9 cellular contexts compared by ENCODE assay signal in genomic region chr1:24190970-24191570, GRCh38. TPM values are rescaled to one million over a fixed set of nuclear protein-coding genes. Genes with fewer than 3 reads are reported as not detected.
DNase-seq lines count a peak whose midpoint lies in the region; ATAC-seq and TF ChIP-seq lines count a peak whose summit lies in the region.
"Had no signal": no experiment of that assay in that cellular context is flagged by ENCODE, and none has a peak within 500 bp of the region (broad histone marks: within the 10 kb centered on the region; RNA-seq: fewer than 3 reads in every experiment).

No MANE protein-coding gene starts in this region.

- POLR2A ChIA-PET in OCI-LY7 (lab: Charles Lee), result interaction anchor here (0.5 to 3.4 kb wide), 11 partner anchors 8 to 631 kb away, joined by 3 to 29 read pairs (median 4); no protein-coding TSS in a partner anchor

- ATAC-seq in HG02938 (IDR thresholded peaks at IDR 0.05; ENCODE audit: unreplicated experiment), result peak; percentile 50
- no peak for ATAC-seq in stimulated activated effector memory CD8-positive, alpha-beta T cell treated with anti-CD3 and anti-CD28 coated beads, Interleukin-12 subunit alpha, Interleukin-12 subunit beta, amount 100 ng/mL, for 72 hours

- H3K27ac ChIP-seq in OCI-LY7 (ENCODE audit: low read depth, low read length, poor library complexity, severe bottlenecking) (peak overlapping the region; percentile 100), neuronal stem cell (replicated peaks; ENCODE audit: low read length) (no peak overlapping the region)

- no peaks in the 10 kb centered on the region for H4K20me1 ChIP-seq in OCI-LY7 (ENCODE audit: insufficient read depth, low read length)

- peaks cover 2% of the 10 kb centered on the region for H3K27me3 Mint-ChIP-seq in activated CD4-positive, alpha-beta T cell treated with anti-CD3 and anti-CD28 coated beads, Interleukin-2, amount 10 ng/mL, durations not matched to agents 24 days and 14 days

- in situ Hi-C loops in KBM-7 (cut with MboI; ENCODE audit: low pct_unique_long_range_greater_than_20kb, low sequenced_read_pairs), result no loop called here

- H3K4me3 ChIP-seq in OCI-LY7 (ENCODE audit: low read depth, low read length, poor library complexity, severe bottlenecking) (peak overlapping the region; percentile 52), neuronal stem cell (ENCODE audit: low read length in 2 of 2) (no peak overlapping the region)

- no peak overlapping the region for H3K23ac ChIP-seq in neuronal stem cell (ENCODE audit: low read depth, low read length, poor library complexity)

- peak overlapping the region; percentile 88 for H3K27ac Mint-ChIP-seq in activated CD4-positive, alpha-beta T cell treated with anti-CD3 and anti-CD28 coated beads, Interleukin-2, amount 10 ng/mL, durations not matched to agents 24 days and 14 days
- peak overlapping the region; percentile 90 for H3K27ac Mint-ChIP-seq in stimulated activated effector memory CD8-positive, alpha-beta T cell treated with anti-CD3 and anti-CD28 coated beads, Interleukin-12 subunit alpha, Interleukin-12 subunit beta, amount 100 ng/mL, for 72 hours

- no peak for DNase-seq in activated CD4-positive, alpha-beta T cell treated with anti-CD3 and anti-CD28 coated beads, Interleukin-2, amount 10 ng/mL, durations not matched to agents 24 days and 14 days
- no peak for DNase-seq in activated CD4-positive, alpha-beta T cell treated with anti-CD3 and anti-CD28 coated beads, Interleukin-2, amount 50 U/mL, for 1 hour
- DNase-seq in OCI-LY7 (ENCODE audit: low spot score) (peak; percentile 98), neuronal stem cell (ENCODE audit: low spot score) (no peak), KBM-7 (no peak)
- no peak for DNase-seq in stimulated activated effector memory CD8-positive, alpha-beta T cell treated with anti-CD3 and anti-CD28 coated beads, Interleukin-12 subunit alpha, Interleukin-12 subunit beta, amount 100 ng/mL, for 72 hours (ENCODE audit: low spot score in 2 of 2)
- no peak for DNase-seq in stimulated activated CD4-positive, alpha-beta T cell treated with anti-CD3 and anti-CD28 coated beads, Interleukin-15, amount 100 ng/mL, for 24 hours

- H3K14ac ChIP-seq in neuronal stem cell (ENCODE audit: low read length), result no peak overlapping the region

- H2BK12ac ChIP-seq in neuronal stem cell (ENCODE audit: low read length), result no peak overlapping the region

- H3K4me3 Mint-ChIP-seq in activated CD4-positive, alpha-beta T cell treated with anti-CD3 and anti-CD28 coated beads, Interleukin-2, amount 10 ng/mL, durations not matched to agents 24 days and 14 days, result peak overlapping the region; percentile 22
- H3K4me3 Mint-ChIP-seq in stimulated activated effector memory CD8-positive, alpha-beta T cell treated with anti-CD3 and anti-CD28 coated beads, Interleukin-12 subunit alpha, Interleukin-12 subunit beta, amount 100 ng/mL, for 72 hours, result peak overlapping the region; percentile 57

- H4K91ac ChIP-seq in neuronal stem cell (ENCODE audit: low read depth, low read length, poor library complexity), result no peak overlapping the region

- H2BK5ac ChIP-seq in neuronal stem cell (ENCODE audit: low read length), result no peak overlapping the region

- no peak overlapping the region for H2BK15ac ChIP-seq in neuronal stem cell (ENCODE audit: low read length)

- no peak for TF ChIP-seq CTCF in OCI-LY7 (conservative IDR thresholded peaks at IDR 0.05; ENCODE audit: low read length)

- peak overlapping the region; percentile 90 for H3K4me2 ChIP-seq in OCI-LY7 (ENCODE audit: low read length)
- H3K4me2 ChIP-seq in neuronal stem cell (ENCODE audit: insufficient read depth, low read length, poor library complexity, severe bottlenecking), result no peak overlapping the region

- H3K4me1 ChIP-seq in OCI-LY7 (ENCODE audit: insufficient read depth, low read length, poor library complexity, severe bottlenecking) (peaks cover 67% of the 10 kb centered on the region), neuronal stem cell (ENCODE audit: control insufficient read depth in 2 of 2, insufficient read depth in 1 of 2, low read depth in 1 of 2, low read length in 2 of 2) (peaks cover 0 to 5% of the 10 kb centered on the region in 2 donors)

- no CpG with 5 or more reads among the region's 4 CpGs for WGBS in neuronal stem cell (ENCODE audit: extremely low coverage in 2 of 2, insufficient read length in 2 of 2, insufficient replicate concordance in 1 of 2), 2 donors

- H3K36me3 Mint-ChIP-seq in activated CD4-positive, alpha-beta T cell treated with anti-CD3 and anti-CD28 coated beads, Interleukin-2, amount 10 ng/mL, durations not matched to agents 24 days and 14 days (ENCODE audit: low read depth), result peaks cover 3% of the 10 kb centered on the region
- H3K36me3 Mint-ChIP-seq in stimulated activated effector memory CD8-positive, alpha-beta T cell treated with anti-CD3 and anti-CD28 coated beads, Interleukin-12 subunit alpha, Interleukin-12 subunit beta, amount 100 ng/mL, for 72 hours, result peaks cover 21% of the 10 kb centered on the region

- peaks cover 6 to 42% (median 17%) of the 10 kb centered on the region in 3 experiments for H3K27me3 ChIP-seq in neuronal stem cell (ENCODE audit: control insufficient read depth in 3 of 3, insufficient read depth in 3 of 3, low read depth in 1 of 3, low read length in 3 of 3)

- H2AFZ ChIP-seq in OCI-LY7 (ENCODE audit: low read length), result no peak overlapping the region
- H2AFZ ChIP-seq in neuronal stem cell (ENCODE audit: low read length), result no peak overlapping the region

- peaks cover 10% of the 10 kb centered on the region for H3K79me2 ChIP-seq in OCI-LY7 (ENCODE audit: insufficient read depth, low read depth, low read length)

- no peaks in the 10 kb centered on the region for H3K9me3 ChIP-seq in OCI-LY7 (ENCODE audit: low read length)
- H3K9me3 ChIP-seq in neuronal stem cell (replicated peaks in 1 of 2; ENCODE audit: control insufficient read depth in 2 of 2, insufficient read depth in 1 of 2, low read depth in 1 of 2, low read length in 2 of 2), result no peaks in the 10 kb centered on the region

- CTCF ChIA-PET in OCI-LY7 (lab: Charles Lee; ENCODE audit: unreplicated experiment), result interaction anchor here (0.8 to 2.6 kb wide), 4 partner anchors 8 to 202 kb away, joined by 3 to 13 read pairs (median 4); no protein-coding TSS in a partner anchor

- H3K36me3 ChIP-seq in OCI-LY7 (ENCODE audit: insufficient read depth, low read length), result peaks cover 7% of the 10 kb centered on the region; the same call in 1 of the 2 replicates
- no peaks in the 10 kb centered on the region for H3K36me3 ChIP-seq in neuronal stem cell (replicated peaks in 1 of 2; ENCODE audit: control insufficient read depth in 2 of 2, insufficient read depth in 2 of 2, low read length in 2 of 2)

- no peak overlapping the region for H4K8ac ChIP-seq in neuronal stem cell (ENCODE audit: low read depth, low read length)

- H2AK5ac ChIP-seq in neuronal stem cell (ENCODE audit: low read depth, low read length), result no peak overlapping the region

- H3K9me2 ChIP-seq in OCI-LY7 (ENCODE audit: insufficient read depth, low read length), result no peaks in the 10 kb centered on the region

- BruUV-seq in OCI-LY7 (replicated peaks; lab: Mats Ljungman, UMichigan), result TSS peak; percentile 38

- intact Hi-C loops in activated CD4-positive, alpha-beta T cell treated with anti-CD3 and anti-CD28 coated beads, Interleukin-2, amount 10 ng/mL, durations not matched to agents 24 days and 14 days (cut with micrococcal nuclease), result loop anchor here (5.0 kb wide), 1 partner anchor 351 kb away; no protein-coding TSS in a partner anchor
- intact Hi-C loops in OCI-LY7 (cut with micrococcal nuclease; ENCODE audit: unreplicated experiment), result loop anchor here (2.0 to 5.0 kb wide), 3 partner anchors 40 to 556 kb away; partner anchors contain the start of genes CLIC4 and SRSF10

- no peaks in the 10 kb centered on the region for H3K79me1 ChIP-seq in neuronal stem cell (ENCODE audit: low read depth, low read length)

- no peak overlapping the region for H3K4ac ChIP-seq in neuronal stem cell (ENCODE audit: low read length)

- H3K18ac ChIP-seq in neuronal stem cell (ENCODE audit: low read length), result no peak overlapping the region

- H3K9me3 Mint-ChIP-seq in activated CD4-positive, alpha-beta T cell treated with anti-CD3 and anti-CD28 coated beads, Interleukin-2, amount 10 ng/mL, durations not matched to agents 24 days and 14 days, result peaks cover 12% of the 10 kb centered on the region
- no peaks in the 10 kb centered on the region for H3K9me3 Mint-ChIP-seq in stimulated activated effector memory CD8-positive, alpha-beta T cell treated with anti-CD3 and anti-CD28 coated beads, Interleukin-12 subunit alpha, Interleukin-12 subunit beta, amount 100 ng/mL, for 72 hours

- no peak overlapping the region for H3K9ac ChIP-seq in neuronal stem cell (ENCODE audit: low read depth, low read length, poor library complexity)

- H2BK120ac ChIP-seq in neuronal stem cell (ENCODE audit: low read depth, low read length), result no peak overlapping the region

- H3K4me1 Mint-ChIP-seq in activated CD4-positive, alpha-beta T cell treated with anti-CD3 and anti-CD28 coated beads, Interleukin-2, amount 10 ng/mL, durations not matched to agents 24 days and 14 days, result peaks cover 54% of the 10 kb centered on the region
- peaks cover 86% of the 10 kb centered on the region for H3K4me1 Mint-ChIP-seq in stimulated activated effector memory CD8-positive, alpha-beta T cell treated with anti-CD3 and anti-CD28 coated beads, Interleukin-12 subunit alpha, Interleukin-12 subunit beta, amount 100 ng/mL, for 72 hours

RNA-seq across cellular contexts. Expression of gene IFNLR1, which starts 4.0 kb away (rescaled TPM):
- total RNA-seq in activated CD4-positive, alpha-beta T cell treated with anti-CD3 and anti-CD28 coated beads, Interleukin-2, amount 10 ng/mL, durations not matched to agents 24 days and 14 days, result 5.3 and 5.6 TPM in 2 replicates
- 24.6 and 29.4 TPM in 2 replicates for total RNA-seq in OCI-LY7 (2014; rRNA removed; shearing (Covaris generic))
- total RNA-seq in OCI-LY7 (2022), result 30.5 and 31.7 TPM in 2 replicates
- 0.45 TPM for polyA plus RNA-seq in neuronal stem cell (2013, experiment 1 of 2)
- polyA plus RNA-seq in neuronal stem cell (2013, experiment 2 of 2), result 0.69 TPM
- polyA plus RNA-seq: AG04450 had no signal

RNA-seq across cellular contexts. Expression of gene IL22RA1, which starts 48.1 kb away (rescaled TPM):
- total RNA-seq in activated CD4-positive, alpha-beta T cell treated with anti-CD3 and anti-CD28 coated beads, Interleukin-2, amount 10 ng/mL, durations not matched to agents 24 days and 14 days, result not detected in 2 replicates
- not detected in 2 replicates for total RNA-seq in OCI-LY7 (2014; rRNA removed; shearing (Covaris generic))
- not detected in 2 replicates for total RNA-seq in OCI-LY7 (2022)
- polyA plus RNA-seq in neuronal stem cell (2013, experiment 1 of 2), result 0.03 TPM
- 0.03 TPM for polyA plus RNA-seq in neuronal stem cell (2013, experiment 2 of 2)
- polyA plus RNA-seq: AG04450 had no signal
